In genomic region chr7:77315102-77315501, GRCh38 we compare ENCODE assay signal across 1 cellular context.
TF ChIP-seq lines count a peak whose summit lies in the region.

No MANE protein-coding gene starts in this region.

TF ChIP-seq in IMR-90, 13 proteins besides CTCF, POLR2A, EP300 and RAD21 (continued from another document):
- TF ChIP-seq CEBPB (IDR thresholded peaks at IDR 0.05; ENCODE audit: low read depth, low read length): no peak
- TF ChIP-seq USF2 (IDR thresholded peaks at IDR 0.05; ENCODE audit: low read depth, low read length): no peak
- no peak for TF ChIP-seq SMC3 (IDR thresholded peaks at IDR 0.05; ENCODE audit: low read depth, low read length)
- no peak for TF ChIP-seq NFE2L2 (IDR thresholded peaks at IDR 0.05; ENCODE audit: low read depth, low read length)
- TF ChIP-seq FOS (IDR thresholded peaks at IDR 0.05; ENCODE audit: low read depth, low read length): no peak
